In the genomic region with DNA sequence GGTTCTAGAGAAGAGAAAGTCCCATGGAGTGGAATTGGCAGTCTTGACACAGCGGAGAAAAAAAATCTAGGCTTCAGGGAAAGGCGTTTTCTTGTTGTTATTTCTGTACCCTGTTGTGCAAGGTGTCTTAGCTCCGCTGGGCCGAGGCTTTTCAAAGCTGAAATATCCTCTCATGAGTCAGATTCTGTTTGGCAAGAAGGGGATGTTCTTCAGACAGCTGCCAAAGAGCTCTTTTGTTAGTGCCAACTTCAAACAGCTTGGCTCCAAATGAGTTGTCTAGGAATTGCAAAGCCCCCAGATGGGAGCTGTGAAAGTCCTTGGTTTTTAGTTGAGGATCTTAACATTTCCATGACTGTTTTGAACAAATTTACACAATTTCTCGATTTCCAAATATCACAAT, we compare ENCODE assay signal across 1 cellular context.
TF ChIP-seq lines count a peak whose summit lies in the region.

No MANE protein-coding gene starts in this region.

TF ChIP-seq in A549, 52 proteins besides CTCF, POLR2A, EP300 and RAD21 (continued from another document):
- TF ChIP-seq CEBPB (IDR thresholded peaks at IDR 0.05): peak; percentile 83 to 89
